Comparison of ENCODE assay signal across 17 cellular contexts in the genomic region with DNA sequence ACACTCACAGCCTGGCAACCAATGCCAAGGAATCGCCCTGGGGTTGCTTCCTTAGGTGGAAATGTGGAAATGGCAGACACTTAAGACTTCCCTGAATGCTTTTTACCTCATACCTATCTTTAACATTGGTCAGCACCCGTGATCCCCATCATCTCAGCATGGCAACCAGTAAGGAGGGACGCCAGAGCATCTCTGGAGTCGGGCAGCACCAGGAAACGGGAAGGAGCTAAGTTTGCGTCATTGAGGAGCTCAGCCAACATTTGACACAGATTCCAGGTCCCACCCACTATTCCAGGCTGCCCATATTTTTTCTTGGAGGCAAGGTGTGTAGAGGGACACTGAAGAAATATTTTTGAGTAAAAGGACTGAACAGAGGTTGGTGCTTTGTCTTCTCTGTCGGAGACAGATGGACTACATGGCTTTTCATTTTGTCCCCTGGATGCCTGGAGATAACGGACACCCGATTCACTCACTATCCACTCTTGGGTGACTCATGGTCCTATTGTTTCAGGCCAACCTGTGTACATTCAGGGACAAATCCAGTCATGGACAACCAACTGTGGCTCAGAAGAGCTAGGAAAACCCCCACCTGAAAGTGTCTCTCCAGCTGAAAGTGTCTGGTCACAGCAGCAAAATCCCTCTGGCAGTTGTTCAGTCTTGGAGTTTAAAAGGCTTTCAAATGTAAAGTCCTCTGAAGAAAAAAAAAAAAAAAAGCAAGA.
DNase-seq lines count a peak whose midpoint lies in the region; ATAC-seq and TF ChIP-seq lines count a peak whose summit lies in the region.
"Had no signal": no experiment of that assay in that cellular context is flagged by ENCODE, and none has a peak within 500 bp of the region (broad histone marks: within the 10 kb centered on the region; RNA-seq: fewer than 3 reads in every experiment).

No MANE protein-coding gene starts in this region.

- POLR2A ChIA-PET in RWPE1 (lab: Yijun Ruan, JAX; ENCODE audit: low non-redundant PET): interaction anchor here (0.6 kb wide), 1 partner anchor 9 kb away, joined by 3 read pairs; no protein-coding TSS in a partner anchor

- H3K9me3 Mint-ChIP-seq in stimulated activated naive B cell treated with anti-CD40 and anti-IgM and Interleukin-4, amounts not matched to agents 10 μg/mL and 1 μg/mL and 100 μg/mL, for 72 hours: peaks cover 0 to 2% of the 10 kb centered on the region in 2 donors
- H3K9me3 Mint-ChIP-seq: T-helper 1 cell treated with Interleukin-12 subunit alpha and Interleukin-12 subunit beta and Interleukin-4 antibody, amounts not matched to agents 30 μg/mL and 1 μg/mL, for 36 hours had no signal

- ATAC-seq in stimulated activated naive B cell treated with anti-CD40 and anti-IgM and Interleukin-4, amounts not matched to agents 10 μg/mL and 1 μg/mL and 100 μg/mL, for 72 hours (replicated peaks): no peak
- ATAC-seq in GM18870 (IDR thresholded peaks at IDR 0.05; ENCODE audit: unreplicated experiment): no peak
- no peak for ATAC-seq in HG03520 (IDR thresholded peaks at IDR 0.05; ENCODE audit: unreplicated experiment)
- ATAC-seq: K562 had no signal

- H3K4me1 Mint-ChIP-seq in stimulated activated naive B cell treated with anti-CD40 and anti-IgM and Interleukin-4, amounts not matched to agents 10 μg/mL and 1 μg/mL and 100 μg/mL, for 72 hours: no peaks in the 10 kb centered on the region
- H3K4me1 Mint-ChIP-seq: B cell had no signal

- H3K27me3 Mint-ChIP-seq in stimulated activated naive B cell treated with anti-CD40 and anti-IgM and Interleukin-4, amounts not matched to agents 10 μg/mL and 1 μg/mL and 100 μg/mL, for 72 hours: no peaks in the 10 kb centered on the region
- H3K27me3 Mint-ChIP-seq: B cell had no signal

- H3K4me3 Mint-ChIP-seq in stimulated activated naive B cell treated with anti-CD40 and anti-IgM and Interleukin-4, amounts not matched to agents 10 μg/mL and 1 μg/mL and 100 μg/mL, for 72 hours: no peak overlapping the region
- H3K4me3 Mint-ChIP-seq: B cell; T-helper 1 cell treated with Interleukin-12 subunit alpha and Interleukin-12 subunit beta and Interleukin-4 antibody, amounts not matched to agents 30 μg/mL and 1 μg/mL, for 36 hours had no signal

- peaks cover 3 to 8% of the 10 kb centered on the region in 2 donors for H3K36me3 Mint-ChIP-seq in stimulated activated naive B cell treated with anti-CD40 and anti-IgM and Interleukin-4, amounts not matched to agents 10 μg/mL and 1 μg/mL and 100 μg/mL, for 72 hours

- DNase-seq in ELR (ENCODE audit: low read depth): peak; percentile 43
- peak; percentile 22 for DNase-seq in RPMI7951 (ENCODE audit: low read depth)
- DNase-seq in epithelial cell of esophagus (ENCODE audit: low read depth): peak; percentile 33
- no peak for DNase-seq in stimulated activated naive B cell treated with anti-CD40 and anti-IgM and Interleukin-4, amounts not matched to agents 10 μg/mL and 1 μg/mL and 100 μg/mL, for 72 hours
- DNase-seq in COLO668 (lab: John Stamatoyannopoulos, UW; ENCODE audit: unreplicated experiment): no peak
- no peak for DNase-seq in RWPE1 (ENCODE audit: low spot score)
- DNase-seq: COR-L47, DMS153, MV-4-11, NCI-H187 treated with DMSO at 0.1 percent for 48 hours, NCI-H524, SJCRH30 had no signal

- no peak overlapping the region for H3K27ac ChIP-seq in RWPE1
- H3K27ac ChIP-seq: SJCRH30 had no signal

- no peak overlapping the region for H3K4me3 ChIP-seq in epithelial cell of esophagus (ENCODE audit: low read length)
- H3K4me3 ChIP-seq: K562, SJCRH30 had no signal

- TF ChIP-seq CTCF in epithelial cell of esophagus (IDR thresholded peaks at IDR 0.05; ENCODE audit: insufficient read depth, low read depth, low read length, missing control alignments) (no peak), RWPE1 (conservative IDR thresholded peaks at IDR 0.05; ENCODE audit: low read depth) (no peak)

- H3K27ac Mint-ChIP-seq in stimulated activated naive B cell treated with anti-CD40 and anti-IgM and Interleukin-4, amounts not matched to agents 10 μg/mL and 1 μg/mL and 100 μg/mL, for 72 hours: peak overlapping the region; percentile 59
- H3K27ac Mint-ChIP-seq: B cell; T-helper 1 cell treated with Interleukin-12 subunit alpha and Interleukin-12 subunit beta and Interleukin-4 antibody, amounts not matched to agents 30 μg/mL and 1 μg/mL, for 36 hours had no signal

- CTCF ChIA-PET in RWPE1 (lab: Yijun Ruan, JAX): no interaction called here

Comparison
In these comparisons a context has a peak if more than half of its experiments do, and no peak if none do; other contexts are left out.
1. DNase-seq: peak in ELR (single experiment), RPMI7951 (single experiment) and epithelial cell of esophagus (single experiment); none in stimulated activated naive B cell treated with anti-CD40 and anti-IgM and Interleukin-4, amounts not matched to agents 10 μg/mL and 1 μg/mL and 100 μg/mL, for 72 hours (single experiment), COLO668 (single experiment) and RWPE1 (single experiment).